Comparison of ENCODE assay signal across 10 cellular contexts in genomic region chr2:48755473-48755872, GRCh38. TPM values are rescaled to one million over a fixed set of nuclear protein-coding genes. Genes with fewer than 3 reads are reported as not detected.
DNase-seq lines count a peak whose midpoint lies in the region; ATAC-seq and TF ChIP-seq lines count a peak whose summit lies in the region.
"Had no signal": no experiment of that assay in that cellular context is flagged by ENCODE, and none has a peak within 500 bp of the region (broad histone marks: within the 10 kb centered on the region; RNA-seq: fewer than 3 reads in every experiment).

LHCGR (minus strand) TSS chr2:48755724; CDS start chr2:48755671, 53 bp downstream.

- no peak within 1 kb of the TSS for H3K9ac ChIP-seq in skeletal muscle satellite cell (ENCODE audit: low read depth, low read length)

- no peak within 1 kb of the TSS for H3K27ac ChIP-seq in brain microvascular endothelial cell

- H3K27me3 ChIP-seq in H7 (ENCODE audit: control insufficient read depth, insufficient read depth, low read length) (peaks cover 15% of the 10 kb centered on the region), brain microvascular endothelial cell (replicated peaks) (peaks cover 7% of the 10 kb centered on the region), skeletal muscle satellite cell (ENCODE audit: control insufficient read depth, insufficient read depth, low read length) (peaks cover 15% of the 10 kb centered on the region)

- no peaks in the 10 kb centered on the region for H3K4me1 ChIP-seq in skeletal muscle satellite cell (ENCODE audit: control insufficient read depth, insufficient read depth, low read length)

- H3K4me3 ChIP-seq in H7 (ENCODE audit: insufficient read depth, low read depth, low read length) (peak within 1 kb of the TSS; percentile 48), brain microvascular endothelial cell (ENCODE audit: low read depth, low read length) (peak within 1 kb of the TSS; percentile 33), skeletal muscle satellite cell (ENCODE audit: low read length) (no peak within 1 kb of the TSS)

- no peak for ATAC-seq in HG02973 (IDR thresholded peaks at IDR 0.05; ENCODE audit: unreplicated experiment)

- H3K9me3 ChIP-seq in skeletal muscle satellite cell (replicated peaks; ENCODE audit: low read length): no peaks in the 10 kb centered on the region

- TF ChIP-seq CTCF in brain microvascular endothelial cell (IDR thresholded peaks at IDR 0.05; ENCODE audit: low read depth, low read length, missing control alignments): no peak

- DNase-seq in H7 (peak; percentile 76), brain microvascular endothelial cell (no peak), iPS-NIHi7 (ENCODE audit: extremely low spot score) (peak; percentile 31), D341Med (ENCODE audit: low spot score) (no peak), DMS114 treated with DMSO at 0.1 percent for 48 hours (lab: John Stamatoyannopoulos, UW; ENCODE audit: unreplicated experiment) (no peak)
- DNase-seq in stimulated activated CD4-positive, alpha-beta T cell treated with anti-CD3 and anti-CD28 coated beads, Interleukin-2, amount 100 ng/mL, for 24 hours: no peak
- DNase-seq: erythroblast, MM.1S had no signal

- H3K4me2 ChIP-seq in skeletal muscle satellite cell (ENCODE audit: low read length): peak within 1 kb of the TSS; percentile 64

- no peaks in the 10 kb centered on the region for H3K36me3 ChIP-seq in H7 (replicated peaks; ENCODE audit: control insufficient read depth, insufficient read depth, low read length)
- no peaks in the 10 kb centered on the region for H3K36me3 ChIP-seq in brain microvascular endothelial cell (replicated peaks)
- H3K36me3 ChIP-seq in skeletal muscle satellite cell (ENCODE audit: insufficient read depth, low read length): no peaks in the 10 kb centered on the region

- in situ Hi-C loops in brain microvascular endothelial cell (cut with HindIII; ENCODE audit: low pct_ligation_motif_present, low sequenced_read_pairs): no loop called here

RNA-seq across cellular contexts. Expression of gene LHCGR, which starts in this region (rescaled TPM):
- 0.22 TPM in 1 of 2 replicates, not detected in the other for total RNA-seq in H7 (2014; rRNA removed; shearing (Covaris generic))
- total RNA-seq in skeletal muscle satellite cell (2012; rRNA removed): not detected in 2 replicates

Comparison
In these comparisons a context has a peak if more than half of its experiments do, and no peak if none do; other contexts are left out.
1. Peak in DNase-seq and H3K4me3 ChIP-seq in H7; RNA of the gene not detected or under 1 TPM.